In the genomic region with DNA sequence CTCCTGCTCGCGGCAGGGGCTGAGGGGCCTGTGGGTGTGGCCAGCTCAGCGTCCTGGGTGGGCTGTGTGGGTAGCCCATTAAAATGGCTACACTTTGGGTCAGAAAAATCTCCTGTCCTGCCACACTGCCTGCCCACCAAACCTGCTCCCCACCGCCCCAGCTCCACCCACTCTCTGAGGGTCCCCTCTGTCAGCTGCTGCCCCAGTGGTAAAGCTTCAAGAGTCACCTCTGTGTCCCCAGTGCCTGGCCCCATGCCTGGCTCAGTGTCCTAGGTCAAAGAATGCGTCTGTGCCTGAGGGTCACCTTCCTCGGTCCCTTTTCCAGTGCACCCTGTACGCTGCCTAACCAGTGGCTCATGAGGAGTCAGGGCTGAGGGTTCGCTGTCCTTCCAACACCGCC, we compare ENCODE assay signal across 1 cellular context.
TF ChIP-seq lines count a peak whose summit lies in the region.

No MANE protein-coding gene starts in this region.

TF ChIP-seq in K562, 482 proteins besides CTCF, POLR2A, EP300 and RAD21:
- TF ChIP-seq RBM22 (IDR thresholded peaks at IDR 0.05; ENCODE audit: low read depth, low read length, poor library complexity, severe bottlenecking) (peak; percentile 53), RHOXF2B (CRISPR knock-in tag; conservative IDR thresholded peaks at IDR 0.05) (no peak)
TF ChIP-seq in K562: peak in this region for 1.
